In the genomic region with DNA sequence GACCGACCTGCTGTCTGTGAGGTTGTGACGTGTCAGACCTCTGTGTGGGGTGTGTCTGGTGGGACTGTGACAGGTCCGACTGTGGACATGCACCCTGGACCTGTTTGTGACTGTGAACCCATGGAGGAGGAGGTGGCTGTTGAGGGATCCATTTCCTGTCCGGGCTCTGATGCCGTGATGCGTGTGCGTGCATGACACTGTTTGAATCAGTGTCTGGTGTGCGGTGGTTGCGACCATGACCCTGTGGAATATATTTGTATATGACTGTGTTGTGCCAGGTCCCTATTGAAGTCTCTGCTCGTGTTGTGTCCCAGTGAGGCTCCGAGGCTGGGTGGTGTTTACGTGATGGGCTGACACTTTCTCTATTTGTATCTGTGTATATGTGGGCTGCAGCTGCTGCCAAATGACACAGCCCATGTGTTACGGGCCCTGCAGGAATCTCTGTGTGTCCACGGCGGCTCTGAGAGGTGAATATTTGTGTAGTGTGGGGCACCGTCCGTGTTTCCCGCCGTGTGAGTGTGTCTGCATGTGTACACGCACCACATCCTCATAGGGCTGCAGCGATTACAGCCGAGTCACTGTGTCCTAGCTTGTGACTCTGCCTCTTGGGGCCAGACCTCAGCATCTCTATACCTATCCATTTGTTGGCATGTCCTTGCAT, we compare ENCODE assay signal across 8 cellular contexts. TPM values are rescaled to one million over a fixed set of nuclear protein-coding genes. Genes with fewer than 3 reads are reported as not detected.
DNase-seq lines count a peak whose midpoint lies in the region; ATAC-seq, FAIRE-seq and TF ChIP-seq lines count a peak whose summit lies in the region.

No MANE protein-coding gene starts in this region.

- no peaks in the 10 kb centered on the region for H3K27me3 ChIP-seq in keratinocyte (ENCODE audit: control insufficient read depth, extremely low read depth, insufficient read depth, low read length)
- no peaks in the 10 kb centered on the region for H3K27me3 ChIP-seq in stomach

- H3K36me3 Mint-ChIP-seq in activated CD4-positive, alpha-beta memory T cell treated with anti-CD3 and anti-CD28 coated beads for 36 hours = peaks cover 44% of the 10 kb centered on the region

- no peak for TF ChIP-seq EP300 in stomach (IDR thresholded peaks at IDR 0.05)

- no peak for TF ChIP-seq CTCF in GM10266 (IDR thresholded peaks at IDR 0.05; ENCODE audit: control insufficient read depth, insufficient read depth, low read depth, missing control alignments)
- no peak for TF ChIP-seq CTCF in keratinocyte (optimal IDR thresholded peaks at IDR 0.05 in 1 of 3, IDR thresholded peaks at IDR 0.05 in 1 of 3, conservative IDR thresholded peaks at IDR 0.05 in 1 of 3; ENCODE audit: extremely low read depth in 1 of 3, insufficient read depth in 2 of 3, low read length in 3 of 3)
- no peak for TF ChIP-seq CTCF in stomach (IDR thresholded peaks at IDR 0.05)

- 24 to 49% (median 26%) methylated on average over 17 to 22 of the region's 22 CpGs for WGBS in stomach, 5 donors

- intact Hi-C loops in activated CD4-positive, alpha-beta memory T cell treated with anti-CD3 and anti-CD28 coated beads for 36 hours (cut with micrococcal nuclease) = loop anchor here (1.0 kb wide), 2 partner anchors 18 to 65 kb away; a partner anchor contains a TSS
- intact Hi-C loops in stomach (cut with DNase I; ENCODE audit: low total_unique reads) = no loop called here

- no peak for TF ChIP-seq POLR2A in stomach (IDR thresholded peaks at IDR 0.05)

- no peak overlapping the region for H2AFZ ChIP-seq in keratinocyte (ENCODE audit: control insufficient read depth, low read length)

- H3K4me1 Mint-ChIP-seq in activated CD4-positive, alpha-beta memory T cell treated with anti-CD3 and anti-CD28 coated beads for 36 hours (ENCODE audit: low read depth) = peaks cover 58% of the 10 kb centered on the region

- H3K9me3 ChIP-seq in keratinocyte (ENCODE audit: control insufficient read depth, low read depth, low read length) = no peaks in the 10 kb centered on the region
- no peaks in the 10 kb centered on the region for H3K9me3 ChIP-seq in stomach

- ATAC-seq in HG02678 (IDR thresholded peaks at IDR 0.05; ENCODE audit: unreplicated experiment) = peak; percentile 5
- no peak for ATAC-seq in GM18520 (IDR thresholded peaks at IDR 0.05; ENCODE audit: unreplicated experiment)
- ATAC-seq in GM19463 (IDR thresholded peaks at IDR 0.05; ENCODE audit: unreplicated experiment) = no peak

- CTCF ChIA-PET in activated CD4-positive, alpha-beta memory T cell treated with anti-CD3 and anti-CD28 coated beads for 36 hours (lab: Charles Lee) = interaction anchor here (1.0 to 3.6 kb wide), 4 partner anchors 20 to 509 kb away, joined by 3 to 24 read pairs (median 3); a partner anchor contains a TSS

- peak overlapping the region; percentile 96 for H3K27ac Mint-ChIP-seq in activated CD4-positive, alpha-beta memory T cell treated with anti-CD3 and anti-CD28 coated beads for 36 hours

- peak; percentile 59 for DNase-seq in GM10266 (ENCODE audit: extremely low spot score)
- peak; percentile 80 for DNase-seq in activated CD4-positive, alpha-beta memory T cell treated with anti-CD3 and anti-CD28 coated beads for 36 hours
- DNase-seq in keratinocyte (ENCODE audit: low read depth, low spot score) = no peak
- DNase-seq in stomach = no peak
- DNase-seq in NCI-H524 treated with DMSO at 0.1 percent for 48 hours (lab: John Stamatoyannopoulos, UW) = no peak

- peak overlapping the region; percentile 80 for H3K4me3 Mint-ChIP-seq in activated CD4-positive, alpha-beta memory T cell treated with anti-CD3 and anti-CD28 coated beads for 36 hours

- no peak for FAIRE-seq in keratinocyte (lab: Jason Lieb, UNC)

- peaks cover 12% of the 10 kb centered on the region in 2 experiments for H3K36me3 ChIP-seq in keratinocyte (ENCODE audit: control insufficient read depth in 2 of 2, extremely low read depth in 1 of 2, insufficient read depth in 2 of 2, low read length in 2 of 2)
- peaks cover 13 to 45% (median 38%) of the 10 kb centered on the region in 4 donors for H3K36me3 ChIP-seq in stomach

- no peaks in the 10 kb centered on the region for H3K9me3 Mint-ChIP-seq in activated CD4-positive, alpha-beta memory T cell treated with anti-CD3 and anti-CD28 coated beads for 36 hours

- peak overlapping the region; percentile 74 for H3K9ac ChIP-seq in keratinocyte (ENCODE audit: control insufficient read depth, extremely low read depth, insufficient read depth, low read length)

- no peaks in the 10 kb centered on the region for H3K27me3 Mint-ChIP-seq in activated CD4-positive, alpha-beta memory T cell treated with anti-CD3 and anti-CD28 coated beads for 36 hours

- H3K4me1 ChIP-seq in keratinocyte (ENCODE audit: control insufficient read depth, extremely low read depth, insufficient read depth, low read length) (peaks cover 27% of the 10 kb centered on the region), stomach (peaks cover 60 to 92% (median 68%) of the 10 kb centered on the region in 4 donors)

- peaks cover 3% of the 10 kb centered on the region for H4K20me1 ChIP-seq in keratinocyte (ENCODE audit: control insufficient read depth, extremely low read depth, insufficient read depth, low read length)

- H3K9me1 ChIP-seq in keratinocyte (ENCODE audit: control insufficient read depth, extremely low read depth, insufficient read depth, low read length) = no peaks in the 10 kb centered on the region

- H3K79me2 ChIP-seq in keratinocyte (ENCODE audit: control insufficient read depth, insufficient read depth, low read length) = peaks cover 2% of the 10 kb centered on the region

- dilution Hi-C loops in keratinocyte (cut with MboI; ENCODE audit: extremely low pct_ligation_motif_present, low sequenced_read_pairs) = no loop called here

- H3K4me3 ChIP-seq in keratinocyte (ENCODE audit: control insufficient read depth in 2 of 3, extremely low read depth in 1 of 3, insufficient read depth in 2 of 3, low read depth in 1 of 3, low read length in 3 of 3) (no peak overlapping the region), stomach (peak overlapping the region; percentile 29 to 44 (median 34))

- H3K27ac ChIP-seq in keratinocyte (ENCODE audit: control insufficient read depth, insufficient read depth, low read length) = peak overlapping the region; percentile 72
- H3K27ac ChIP-seq in stomach = peak overlapping the region; percentile 47 to 91 (median 87)

- H3K4me2 ChIP-seq in keratinocyte (ENCODE audit: control insufficient read depth, extremely low read depth, insufficient read depth, low read depth, low read length) = peak overlapping the region; percentile 72

- POLR2A ChIA-PET in activated CD4-positive, alpha-beta memory T cell treated with anti-CD3 and anti-CD28 coated beads for 36 hours (lab: Charles Lee) = interaction anchor here (0.9 to 3.1 kb wide), 7 partner anchors 13 to 65 kb away, joined by 3 to 43 read pairs (median 4); a partner anchor contains a TSS

RNA-seq across cellular contexts. Expression of a gene that starts 18.3 kb away (rescaled TPM):
- total RNA-seq in activated CD4-positive, alpha-beta memory T cell treated with anti-CD3 and anti-CD28 coated beads for 36 hours = 10 to 100 TPM; 20.5 to 23.4 TPM
- 6.8 to 9.6 TPM (median 9.5 TPM) in 3 replicates for polyA plus RNA-seq in keratinocyte
- polyA plus RNA-seq in keratinocyte (2011; ENCODE audit: low read depth) = 6.2 TPM
- polyA plus RNA-seq in keratinocyte (2011; cell fraction: cytosol; rRNA removed) = 6.1 and 8.4 TPM in 2 replicates
- polyA plus RNA-seq in keratinocyte (2011; cell fraction: nucleus; rRNA removed) = 13.7 and 17.1 TPM in 2 replicates
- 8.5 and 17.6 TPM in 2 replicates for polyA plus RNA-seq in keratinocyte (2012; ENCODE audit: low replicate concordance)
- 9.0 to 34.6 TPM (median 9.3 TPM) in 3 replicates for polyA minus RNA-seq in keratinocyte
- polyA minus RNA-seq in keratinocyte (2011; cell fraction: cytosol; rRNA and poly(A)+ RNA removed) = 7.7 TPM
- 7.8 and 10.6 TPM in 2 replicates for polyA minus RNA-seq in keratinocyte (2011; cell fraction: nucleus; rRNA and poly(A)+ RNA removed)
- total RNA-seq in stomach = 10 to 100 TPM in 3 of 5 donors, 1 to 10 TPM in 2; 2.2 to 62.6 (median 19.7) TPM
- 10 to 100 TPM in 2 of 3 donors, 1 to 10 TPM in 1; 9.8 to 13.7 (median 13.0) TPM for polyA plus RNA-seq in stomach

RNA-seq across cellular contexts. Expression of a gene that starts 25.4 kb away (rescaled TPM):
- 100 to 1,000 TPM; 108 to 110 TPM for total RNA-seq in activated CD4-positive, alpha-beta memory T cell treated with anti-CD3 and anti-CD28 coated beads for 36 hours
- polyA plus RNA-seq in keratinocyte = 4.3 to 11.0 TPM (median 5.8 TPM) in 3 replicates
- polyA plus RNA-seq in keratinocyte (2011; ENCODE audit: low read depth) = 11.2 TPM
- 5.6 and 13.6 TPM in 2 replicates for polyA plus RNA-seq in keratinocyte (2011; cell fraction: cytosol; rRNA removed)
- 20.7 and 23.7 TPM in 2 replicates for polyA plus RNA-seq in keratinocyte (2011; cell fraction: nucleus; rRNA removed)
- polyA plus RNA-seq in keratinocyte (2012; ENCODE audit: low replicate concordance) = 32.2 and 60.1 TPM in 2 replicates
- polyA minus RNA-seq in keratinocyte = 7.1 to 54.7 TPM (median 23.9 TPM) in 3 replicates
- 38.9 TPM for polyA minus RNA-seq in keratinocyte (2011; cell fraction: cytosol; rRNA and poly(A)+ RNA removed)
- polyA minus RNA-seq in keratinocyte (2011; cell fraction: nucleus; rRNA and poly(A)+ RNA removed) = 17.8 and 22.6 TPM in 2 replicates
- total RNA-seq in stomach = 10 to 100 TPM in 3 of 5 donors, 1 to 10 TPM in 2; 1.3 to 54.3 (median 13.6) TPM
- 10 to 100 TPM; 10.2 to 15.6 (median 15.4) TPM for polyA plus RNA-seq in stomach

RNA-seq across cellular contexts. Expression of a gene that starts 35.7 kb away (rescaled TPM):
- 1 to 10 TPM; 4.7 to 5.1 TPM for total RNA-seq in activated CD4-positive, alpha-beta memory T cell treated with anti-CD3 and anti-CD28 coated beads for 36 hours
- polyA plus RNA-seq in keratinocyte (2.8 to 3.4 TPM (median 3.0 TPM) in 3 replicates), stomach (10 to 100 TPM in 2 of 3 donors, 1 to 10 TPM in 1; 9.2 to 17.4 (median 10.7) TPM)
- polyA plus RNA-seq in keratinocyte (2011; ENCODE audit: low read depth) = 0.59 TPM
- polyA plus RNA-seq in keratinocyte (2011; cell fraction: cytosol; rRNA removed) = 1.5 and 3.5 TPM in 2 replicates
- 1.8 and 2.4 TPM in 2 replicates for polyA plus RNA-seq in keratinocyte (2011; cell fraction: nucleus; rRNA removed)
- 2.8 and 4.8 TPM in 2 replicates for polyA plus RNA-seq in keratinocyte (2012; ENCODE audit: low replicate concordance)
- 0.76 to 1.8 TPM (median 1.6 TPM) in 3 replicates for polyA minus RNA-seq in keratinocyte
- polyA minus RNA-seq in keratinocyte (2011; cell fraction: cytosol; rRNA and poly(A)+ RNA removed) = 6.7 TPM
- 1.0 and 1.2 TPM in 2 replicates for polyA minus RNA-seq in keratinocyte (2011; cell fraction: nucleus; rRNA and poly(A)+ RNA removed)
- total RNA-seq in stomach = 10 to 100 TPM in 1 of 5 donors, 1 to 10 TPM in 2, under 1 TPM in 1, not detected in 1; 0.58 to 20.3 (median 5.3) TPM

RNA-seq across cellular contexts. Expression of a gene that starts 48.0 kb away (rescaled TPM):
- 1 to 10 TPM; 4.5 to 4.6 TPM for total RNA-seq in activated CD4-positive, alpha-beta memory T cell treated with anti-CD3 and anti-CD28 coated beads for 36 hours
- polyA plus RNA-seq in keratinocyte = 4.4 to 10.1 TPM (median 6.3 TPM) in 3 replicates
- 8.3 TPM for polyA plus RNA-seq in keratinocyte (2011; ENCODE audit: low read depth)
- polyA plus RNA-seq in keratinocyte (2011; cell fraction: cytosol; rRNA removed) = 3.9 and 6.3 TPM in 2 replicates
- polyA plus RNA-seq in keratinocyte (2011; cell fraction: nucleus; rRNA removed) = 12.5 and 16.9 TPM in 2 replicates
- 4.4 and 18.2 TPM in 2 replicates for polyA plus RNA-seq in keratinocyte (2012; ENCODE audit: low replicate concordance)
- 9.1 to 14.5 TPM (median 9.9 TPM) in 3 replicates for polyA minus RNA-seq in keratinocyte
- polyA minus RNA-seq in keratinocyte (2011; cell fraction: cytosol; rRNA and poly(A)+ RNA removed) = 8.1 TPM
- 4.0 and 7.8 TPM in 2 replicates for polyA minus RNA-seq in keratinocyte (2011; cell fraction: nucleus; rRNA and poly(A)+ RNA removed)
- 10 to 100 TPM in 2 of 5 donors, 1 to 10 TPM in 3; 2.3 to 76.3 (median 8.2) TPM for total RNA-seq in stomach
- 10 to 100 TPM; 14.8 to 33.9 (median 22.4) TPM for polyA plus RNA-seq in stomach

Comparison
In these comparisons a context has a peak if more than half of its experiments do, and no peak if none do; other contexts are left out.
1. DNase-seq: peak in GM10266 (single experiment) and activated CD4-positive, alpha-beta memory T cell treated with anti-CD3 and anti-CD28 coated beads for 36 hours (single experiment); none in keratinocyte (single experiment), stomach (single experiment) and NCI-H524 treated with DMSO at 0.1 percent for 48 hours (single experiment).
2. H3K4me3 ChIP-seq: peak in stomach (4 of 4); none in keratinocyte (0 of 3).